Comparison of ENCODE assay signal across 19 cellular contexts in genomic region chr5:142876817-142877216, GRCh38.
"Had no signal": no experiment of that assay in that cellular context is flagged by ENCODE, and none has a peak within 500 bp of the region (broad histone marks: within the 10 kb centered on the region; RNA-seq: fewer than 3 reads in every experiment).

No MANE protein-coding gene starts in this region.

- H3K36me3 ChIP-seq: gastrocnemius medialis, sigmoid colon, suprapubic skin, thyroid gland, uterus had no signal

- H3K27me3 ChIP-seq: gastrocnemius medialis, heart right ventricle, neutrophil, sigmoid colon, suprapubic skin, thyroid gland, upper lobe of left lung, uterus had no signal

- FAIRE-seq: colon, endothelial cell of umbilical vein had no signal

- H3K9me3 Mint-ChIP-seq: naive thymus-derived CD4-positive, alpha-beta T cell had no signal

- H3K4me3 ChIP-seq: gastrocnemius medialis, heart right ventricle, sigmoid colon, skin epidermis, suprapubic skin, thyroid gland, upper lobe of left lung, uterus had no signal

- H3K27ac ChIP-seq: gastrocnemius medialis, neutrophil, sigmoid colon, skin epidermis, suprapubic skin, thyroid gland, uterus had no signal

- H3K4me3 Mint-ChIP-seq: naive thymus-derived CD4-positive, alpha-beta T cell had no signal

- H3K9me3 ChIP-seq: gastrocnemius medialis, heart right ventricle, neutrophil, sigmoid colon, suprapubic skin, thyroid gland, upper lobe of left lung, uterus had no signal

- H3K4me1 ChIP-seq: uterus had no signal

- H3K27me3 Mint-ChIP-seq: naive thymus-derived CD4-positive, alpha-beta T cell had no signal

- DNase-seq: dermis blood vessel endothelial cell; gastrocnemius medialis; heart right ventricle; hypothalamus; islet precursor cell; mammary epithelial cell; naive thymus-derived CD4-positive, alpha-beta T cell; posterior cingulate gyrus; sigmoid colon; stimulated activated CD4-positive, alpha-beta T cell treated with anti-CD3 and anti-CD28 coated beads, Interleukin-12 subunit alpha, Interleukin-12 subunit beta, amount 100 ng/mL, for 4 hours; stimulated activated naive CD8-positive, alpha-beta T cell treated with anti-CD3 and anti-CD28 coated beads, Interleukin-15, Interleukin-2, amounts not matched to agents 100 U/mL and 50 U/mL, for 24 hours; thyroid gland; upper lobe of left lung; uterus had no signal
